In the genomic region with DNA sequence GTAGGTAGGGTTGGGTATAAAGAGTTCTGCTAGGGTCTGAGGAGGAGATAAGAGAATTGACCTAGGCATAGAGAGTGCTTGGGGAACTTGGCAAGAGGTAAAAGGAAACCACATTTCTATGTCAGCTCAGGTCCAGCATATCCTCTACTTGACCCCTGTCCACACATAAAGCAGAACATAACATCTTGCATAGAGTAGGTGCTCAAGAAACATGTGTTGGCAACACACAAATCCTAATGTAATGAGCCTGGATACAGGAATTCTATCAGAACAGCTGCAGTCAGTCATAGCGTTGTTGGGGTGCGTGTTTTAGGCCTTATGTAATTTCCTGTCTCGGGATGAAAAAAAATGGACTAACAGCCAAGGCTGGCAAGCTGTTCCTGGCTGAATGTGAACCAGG, we compare ENCODE assay signal across 12 cellular contexts. TPM values are rescaled to one million over a fixed set of nuclear protein-coding genes. Genes with fewer than 3 reads are reported as not detected.
DNase-seq lines count a peak whose midpoint lies in the region; ATAC-seq, FAIRE-seq and TF ChIP-seq lines count a peak whose summit lies in the region.
"Had no signal": no experiment of that assay in that cellular context is flagged by ENCODE, and none has a peak within 500 bp of the region (broad histone marks: within the 10 kb centered on the region; RNA-seq: fewer than 3 reads in every experiment).

No MANE protein-coding gene starts in this region.

- peak overlapping the region; percentile 67 for H3K4me3 ChIP-seq in OCI-LY3 (ENCODE audit: low read length)
- H3K4me3 ChIP-seq in endothelial cell of umbilical vein (replicated peaks in 1 of 3; ENCODE audit: insufficient read depth in 1 of 3, low read depth in 1 of 3, low read length in 3 of 3), result no peak overlapping the region
- H3K4me3 ChIP-seq in osteoblast (ENCODE audit: insufficient read depth, low read length), result peak overlapping the region; percentile 57
- H3K4me3 ChIP-seq: colonic mucosa had no signal

- H3K4me1 ChIP-seq in OCI-LY3 (ENCODE audit: low read length) (peaks cover 33% of the 10 kb centered on the region), endothelial cell of umbilical vein (ENCODE audit: control insufficient read depth, extremely low read depth, insufficient read depth, low read length) (peaks cover 14% of the 10 kb centered on the region), osteoblast (ENCODE audit: insufficient read depth, low read length) (peaks cover 8% of the 10 kb centered on the region)
- H3K4me1 ChIP-seq: colonic mucosa had no signal

- no peak for ATAC-seq in HG02884 (IDR thresholded peaks at IDR 0.05; ENCODE audit: unreplicated experiment)

- DNase-seq in DMS 273 (lab: John Stamatoyannopoulos, UW; ENCODE audit: unreplicated experiment) (peak; percentile 16), DMS 273 treated with DMSO at 0.1 percent for 48 hours (lab: John Stamatoyannopoulos, UW) (no peak), endothelial cell of umbilical vein (ENCODE audit: low read depth, low spot score) (peak; percentile 81), osteoblast (ENCODE audit: insufficient read length, low spot score, missing footprints) (peak; percentile 11), germinal center (ENCODE audit: low spot score) (no peak), AG08396 (ENCODE audit: low spot score) (no peak)
- DNase-seq: GOT3 had no signal

- TF ChIP-seq CTCF in OCI-LY3 (IDR thresholded peaks at IDR 0.05; ENCODE audit: low read depth, low read length) (no peak), endothelial cell of umbilical vein (IDR thresholded peaks at IDR 0.05; ENCODE audit: extremely low read depth in 1 of 2, insufficient read depth in 1 of 2, low read depth in 1 of 2, low read length in 2 of 2) (no peak), osteoblast (IDR thresholded peaks at IDR 0.05; ENCODE audit: extremely low read depth, low read depth, low read length) (no peak)

- no peaks in the 10 kb centered on the region for H3K9me3 ChIP-seq in OCI-LY3 (ENCODE audit: insufficient read depth, low read length)
- no peaks in the 10 kb centered on the region for H3K9me3 ChIP-seq in endothelial cell of umbilical vein (replicated peaks; ENCODE audit: control insufficient read depth, insufficient read depth, low read length)
- H3K9me3 ChIP-seq in osteoblast (ENCODE audit: low read depth, low read length), result no peaks in the 10 kb centered on the region
- H3K9me3 ChIP-seq: colonic mucosa had no signal

- peak overlapping the region; percentile 48; the same call in 1 of the 2 replicates for H3K9ac ChIP-seq in OCI-LY3 (ENCODE audit: low read length)
- peak overlapping the region; percentile 8 for H3K9ac ChIP-seq in endothelial cell of umbilical vein (replicated peaks; ENCODE audit: extremely low read depth, insufficient read depth, low read length)

- H4K20me1 ChIP-seq in OCI-LY3 (ENCODE audit: insufficient read depth, low read length) (no peaks in the 10 kb centered on the region), endothelial cell of umbilical vein (replicated peaks; ENCODE audit: control insufficient read depth, extremely low read depth, insufficient read depth, low read length) (no peaks in the 10 kb centered on the region), osteoblast (ENCODE audit: insufficient read depth, low read length) (no peaks in the 10 kb centered on the region)

- dilution Hi-C loops in endothelial cell of umbilical vein (cut with MboI; ENCODE audit: extremely low pct_ligation_motif_present, low sequenced_read_pairs), result no loop called here

- CTCF ChIA-PET in endothelial cell of umbilical vein (lab: Charles Lee), result interaction anchor here (0.7 to 2.2 kb wide), 6 partner anchors 9 to 65 kb away, joined by 3 to 7 read pairs (median 6); no protein-coding TSS in a partner anchor

- no TSS peak for BruUV-seq in endothelial cell of umbilical vein (replicated peaks; lab: Mats Ljungman, UMichigan)

- no peaks in the 10 kb centered on the region for H3K9me1 ChIP-seq in endothelial cell of umbilical vein (replicated peaks; ENCODE audit: control insufficient read depth, extremely low read depth, insufficient read depth, low read length)

- POLR2A ChIA-PET in endothelial cell of umbilical vein (lab: Charles Lee), result no interaction called here

- peak; percentile 96 for FAIRE-seq in endothelial cell of umbilical vein (lab: Jason Lieb, UNC)
- FAIRE-seq: RCC 7860 had no signal

- H3K4me2 ChIP-seq in OCI-LY3 (ENCODE audit: low read length) (peak overlapping the region; percentile 73), endothelial cell of umbilical vein (ENCODE audit: insufficient read depth, low read length) (peak overlapping the region; percentile 12), osteoblast (ENCODE audit: insufficient read depth, low read length) (peak overlapping the region; percentile 72)

- TF ChIP-seq POLR2A in endothelial cell of umbilical vein (IDR thresholded peaks at IDR 0.05; ENCODE audit: low read depth, low read length), result no peak

- peak overlapping the region; percentile 95 for H2AFZ ChIP-seq in OCI-LY3 (ENCODE audit: low read depth, low read length)
- peak overlapping the region; percentile 37 for H2AFZ ChIP-seq in endothelial cell of umbilical vein (ENCODE audit: low read depth, low read length)
- H2AFZ ChIP-seq in osteoblast (ENCODE audit: low read length), result peak overlapping the region; percentile 64

- intact Hi-C loops in endothelial cell of umbilical vein (cut with micrococcal nuclease), result loop anchor here (1.0 kb wide), 1 partner anchor 36 kb away; no protein-coding TSS in a partner anchor

- no peak overlapping the region for H3K27ac ChIP-seq in OCI-LY3 (ENCODE audit: low read length)
- H3K27ac ChIP-seq in endothelial cell of umbilical vein (ENCODE audit: insufficient read depth, low read depth, low read length), result peak overlapping the region; percentile 62
- no peak overlapping the region for H3K27ac ChIP-seq in osteoblast (ENCODE audit: low read depth, low read length)
- H3K27ac ChIP-seq: 22Rv1, colonic mucosa had no signal

- no peaks in the 10 kb centered on the region for H3K79me2 ChIP-seq in OCI-LY3 (ENCODE audit: low read length)
- H3K79me2 ChIP-seq in endothelial cell of umbilical vein (ENCODE audit: control insufficient read depth, insufficient read depth, low read length), result no peaks in the 10 kb centered on the region
- no peaks in the 10 kb centered on the region for H3K79me2 ChIP-seq in osteoblast (ENCODE audit: insufficient read depth, low read length)

- H3K27me3 ChIP-seq in OCI-LY3 (ENCODE audit: low read depth, low read length), result no peaks in the 10 kb centered on the region
- no peaks in the 10 kb centered on the region for H3K27me3 ChIP-seq in endothelial cell of umbilical vein (ENCODE audit: control insufficient read depth in 2 of 2, insufficient read depth in 2 of 2, low read length in 2 of 2)
- peaks cover 2% of the 10 kb centered on the region for H3K27me3 ChIP-seq in osteoblast (ENCODE audit: insufficient read depth, low read length)
- H3K27me3 ChIP-seq: colonic mucosa had no signal

- H3K36me3 ChIP-seq in OCI-LY3 (replicated peaks; ENCODE audit: low read depth, low read length), result no peaks in the 10 kb centered on the region
- H3K36me3 ChIP-seq in endothelial cell of umbilical vein (ENCODE audit: control insufficient read depth in 2 of 2, extremely low read depth in 1 of 2, insufficient read depth in 2 of 2, low read length in 2 of 2), result no peaks in the 10 kb centered on the region
- H3K36me3 ChIP-seq in osteoblast (ENCODE audit: insufficient read depth, low read length), result no peaks in the 10 kb centered on the region
- H3K36me3 ChIP-seq: colonic mucosa had no signal

TF ChIP-seq in endothelial cell of umbilical vein, 7 proteins besides CTCF, POLR2A, EP300 and RAD21:
- no peak for TF ChIP-seq GATA2 (IDR thresholded peaks at IDR 0.05; ENCODE audit: insufficient read depth, insufficient read length, low read depth, low read length)
- TF ChIP-seq FOS (IDR thresholded peaks at IDR 0.05; ENCODE audit: borderline replicate concordance, insufficient read depth, low read length), result peak; percentile 14
- TF ChIP-seq POLR2AphosphoS5 (IDR thresholded peaks at IDR 0.05; ENCODE audit: insufficient read depth, low read depth, low read length), result no peak
- TF ChIP-seq, protein P1, sequence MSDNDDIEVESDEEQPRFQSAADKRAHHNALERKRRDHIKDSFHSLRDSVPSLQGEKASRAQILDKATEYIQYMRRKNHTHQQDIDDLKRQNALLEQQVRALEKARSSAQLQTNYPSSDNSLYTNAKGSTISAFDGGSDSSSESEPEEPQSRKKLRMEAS (IDR thresholded peaks at IDR 0.05; ENCODE audit: insufficient read depth, insufficient read length), result no peak
- peak; percentile 84 for TF ChIP-seq JUN (IDR thresholded peaks at IDR 0.05; ENCODE audit: borderline replicate concordance, insufficient read depth, insufficient read length, low read depth)
- TF ChIP-seq MYC (IDR thresholded peaks at IDR 0.05; ENCODE audit: low read depth, low read length), result no peak
- no peak for TF ChIP-seq EZH2 (IDR thresholded peaks at IDR 0.05; ENCODE audit: borderline replicate concordance, low read depth, low read length, severe bottlenecking)

RNA-seq across cellular contexts. Expression of a gene that starts 35.0 kb away (rescaled TPM):
- total RNA-seq in endothelial cell of umbilical vein (9.6 and 10.7 TPM in 2 replicates), osteoblast (5.1 and 6.5 TPM in 2 replicates)
- 1.5 and 2.3 TPM in 2 replicates for polyA plus RNA-seq in endothelial cell of umbilical vein
- polyA plus RNA-seq in endothelial cell of umbilical vein (2011; cell fraction: cytosol; rRNA removed), result 3.6 and 3.8 TPM in 2 replicates
- polyA plus RNA-seq in endothelial cell of umbilical vein (2011; cell fraction: nucleus; rRNA removed), result 5.1 and 6.0 TPM in 2 replicates
- polyA plus RNA-seq in endothelial cell of umbilical vein (2012), result 4.0 and 7.6 TPM in 2 replicates
- polyA minus RNA-seq in endothelial cell of umbilical vein, result 8.6 and 9.4 TPM in 2 replicates
- 2.7 TPM for polyA minus RNA-seq in endothelial cell of umbilical vein (2011; cell fraction: cytosol; rRNA and poly(A)+ RNA removed)
- polyA minus RNA-seq in endothelial cell of umbilical vein (2011; cell fraction: nucleus; rRNA and poly(A)+ RNA removed), result 19.2 and 26.5 TPM in 2 replicates

Comparison
In these comparisons a context has a peak if more than half of its experiments do, and no peak if none do; other contexts are left out.
1. DNase-seq: peak in DMS 273 (single experiment), endothelial cell of umbilical vein (single experiment) and osteoblast (single experiment); none in DMS 273 treated with DMSO at 0.1 percent for 48 hours (single experiment), germinal center (single experiment) and AG08396 (single experiment).
2. H2AFZ ChIP-seq: peak in every context shown above with its lines; median percentile 95 in OCI-LY3; 64 in osteoblast; 37 in endothelial cell of umbilical vein.
3. H3K4me2 ChIP-seq: peak in every context shown above with its lines; median percentile 73 in OCI-LY3; 72 in osteoblast; 12 in endothelial cell of umbilical vein.
4. H3K4me3 ChIP-seq: peak in OCI-LY3 (single experiment) and osteoblast (single experiment); none in endothelial cell of umbilical vein (0 of 3).